11 cellular contexts compared by ENCODE assay signal in genomic region chr14:61088081-61088480, GRCh38.
"Had no signal": no experiment of that assay in that cellular context is flagged by ENCODE, and none has a peak within 500 bp of the region (broad histone marks: within the 10 kb centered on the region; RNA-seq: fewer than 3 reads in every experiment).

No MANE protein-coding gene starts in this region.

- H3K4me3 ChIP-seq: GM23248, GM23338, HAP-1 had no signal

- H3K9ac ChIP-seq: GM23248 had no signal

- H3K4me2 ChIP-seq: GM23338 had no signal

- H2AFZ ChIP-seq: GM23248, GM23338 had no signal

- ATAC-seq: GM23338, HCT116 had no signal

- H3K36me3 ChIP-seq: HAP-1 had no signal

- H3K27ac ChIP-seq: GM23248 had no signal

- DNase-seq: GM23248, GOT3, H7, H9, HCEC 1CT, HFFc6 had no signal

- FAIRE-seq: H1, H54 had no signal

- H3K4me1 ChIP-seq: HAP-1 had no signal
